ENCODE assay signal across 16 cellular contexts in the genomic region with DNA sequence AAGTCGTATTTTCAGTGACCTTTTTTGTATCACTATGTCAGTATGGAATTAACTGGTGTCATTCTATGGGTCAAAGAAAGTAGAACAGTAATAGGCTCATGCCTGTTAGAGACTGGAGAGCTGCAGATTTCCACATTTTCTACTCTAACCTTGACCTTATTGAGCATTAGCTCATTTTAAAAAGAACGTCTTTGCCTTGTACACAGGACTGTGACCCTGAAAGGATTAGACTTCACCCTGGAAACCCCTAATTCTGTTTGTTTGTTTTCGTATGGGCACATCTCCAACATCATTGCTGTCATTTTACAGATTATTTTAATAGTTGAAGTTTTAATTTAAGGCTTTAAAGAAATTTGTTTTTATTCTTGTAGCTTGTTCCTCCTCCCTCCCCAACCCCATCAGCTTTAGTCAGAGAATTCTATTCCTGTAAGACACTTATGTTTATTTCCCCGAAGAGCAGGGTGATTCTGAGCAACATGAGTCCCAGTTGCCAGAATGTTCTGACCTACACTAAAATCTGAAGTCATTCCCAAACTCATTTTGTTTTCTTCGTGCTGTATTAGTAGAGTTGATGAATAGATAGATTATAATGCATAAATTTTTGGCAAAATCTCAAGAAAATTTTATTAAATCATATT.
"Had no signal": no experiment of that assay in that cellular context is flagged by ENCODE, and none has a peak within 500 bp of the region (broad histone marks: within the 10 kb centered on the region; RNA-seq: fewer than 3 reads in every experiment).

No MANE protein-coding gene starts in this region.

- DNase-seq: activated CD4-positive, alpha-beta T cell treated with anti-CD3 and anti-CD28 coated beads, Interleukin-2, amount 50 U/mL, for 4 hours; activated CD4-positive, CD25-positive, alpha-beta regulatory T cell treated with anti-CD3 and anti-CD28 coated beads, Interleukin-2, amount 50 U/mL, for 72 hours; activated CD8-positive, alpha-beta memory T cell treated with anti-CD3 and anti-CD28 coated beads, Interleukin-2, amount 10 ng/mL, durations not matched to agents 7 days and 5 days; activated effector memory CD4-positive, alpha-beta T cell treated with Interleukin-2 at 50 U/mL for 16 hours; activated T-cell treated with anti-CD3 and anti-CD28 coated beads, Interleukin-2, amount 50 U/mL, for 24 hours; dorsolateral prefrontal cortex; esophagus squamous epithelium; kidney glomerular epithelial cell; pancreas; stimulated activated CD4-positive, alpha-beta T cell treated with anti-CD3 and anti-CD28 coated beads, Interleukin-4, amount 100 ng/mL, for 4 hours; stimulated activated naive CD8-positive, alpha-beta T cell treated with anti-CD3 and anti-CD28 coated beads, Interleukin-15, amount 100 ng/mL, for 72 hours had no signal

- H3K9me3 ChIP-seq: breast epithelium, esophagus squamous epithelium, gastroesophageal sphincter, pancreas had no signal

- H3K4me3 ChIP-seq: breast epithelium, dorsolateral prefrontal cortex, esophagus squamous epithelium, gastroesophageal sphincter, hepatocyte, neural progenitor cell, pancreas had no signal

- ATAC-seq: activated CD8-positive, alpha-beta memory T cell treated with anti-CD3 and anti-CD28 coated beads, Interleukin-2, amount 10 ng/mL, durations not matched to agents 7 days and 5 days; activated naive CD4-positive, alpha-beta T cell treated with anti-CD3 and anti-CD28 coated beads, Interleukin-2, amount 50 U/mL, for 72 hours; gastroesophageal sphincter; pancreas; stimulated activated naive CD8-positive, alpha-beta T cell treated with anti-CD3 and anti-CD28 coated beads, Interleukin-15, amount 100 ng/mL, for 72 hours had no signal

- H3K9ac ChIP-seq: neural progenitor cell had no signal

- H3K36me3 ChIP-seq: breast epithelium, esophagus squamous epithelium, gastroesophageal sphincter, neural progenitor cell, pancreas had no signal

- H3K4me1 ChIP-seq: breast epithelium, esophagus squamous epithelium, neural progenitor cell, pancreas had no signal

- H3K27me3 ChIP-seq: dorsolateral prefrontal cortex, gastroesophageal sphincter, neural progenitor cell had no signal
